In the genomic region with DNA sequence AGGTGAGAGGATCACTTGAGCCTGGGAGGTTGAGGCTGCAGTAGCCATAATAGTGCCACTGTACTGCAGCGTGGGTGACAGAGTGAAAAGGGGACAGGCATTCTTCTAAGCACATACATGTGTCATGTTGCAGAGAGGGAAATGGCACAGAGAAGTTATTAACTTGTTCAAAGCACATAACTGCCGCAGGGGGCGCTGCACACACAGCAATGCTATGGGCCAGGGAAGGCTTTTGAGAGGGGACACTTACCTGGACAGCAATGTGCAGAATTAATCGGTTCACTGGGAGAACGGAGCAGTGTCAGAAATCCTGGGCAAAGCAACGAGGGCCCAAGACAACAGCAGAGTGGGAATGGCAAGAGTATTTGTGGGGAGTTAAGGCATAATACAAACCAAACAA, we compare ENCODE assay signal across 11 cellular contexts. TPM values are rescaled to one million over a fixed set of nuclear protein-coding genes. Genes with fewer than 3 reads are reported as not detected.
DNase-seq lines count a peak whose midpoint lies in the region; ATAC-seq, FAIRE-seq and TF ChIP-seq lines count a peak whose summit lies in the region.
"Had no signal": no experiment of that assay in that cellular context is flagged by ENCODE, and none has a peak within 500 bp of the region (broad histone marks: within the 10 kb centered on the region; RNA-seq: fewer than 3 reads in every experiment).

No MANE protein-coding gene starts in this region.

- H3K4me1 ChIP-seq in HCT116 (ENCODE audit: control insufficient read depth in 1 of 2, insufficient read depth in 2 of 2, low read length in 2 of 2) (no peaks in the 10 kb centered on the region), mucosa of descending colon (ENCODE audit: low read depth) (no peaks in the 10 kb centered on the region)

- CTCF ChIA-PET in HCT116 (lab: Charles Lee) = no interaction called here

- H3K36me3 ChIP-seq in HCT116 (ENCODE audit: control insufficient read depth in 1 of 2, insufficient read depth in 2 of 2, low read length in 2 of 2) = no peaks in the 10 kb centered on the region
- H3K36me3 ChIP-seq in mucosa of descending colon (ENCODE audit: low read depth) = no peaks in the 10 kb centered on the region

- H3K79me2 ChIP-seq in HCT116 (ENCODE audit: insufficient read depth, low read length) = no peaks in the 10 kb centered on the region

- no TSS peak for BruUV-seq in HCT116 (replicated peaks; lab: Mats Ljungman, UMichigan)

- ATAC-seq in HCT116 (peak; percentile 98), mucosa of descending colon (peak; percentile 31), GM21528 (IDR thresholded peaks at IDR 0.05; ENCODE audit: low FRiP score, unreplicated experiment) (no peak), HG03196 (IDR thresholded peaks at IDR 0.05; ENCODE audit: unreplicated experiment) (no peak)

- in situ Hi-C loops in astrocyte of the spinal cord (cut with HindIII; ENCODE audit: low sequenced_read_pairs) = no loop called here

- no peak overlapping the region for H3K4me2 ChIP-seq in HCT116 (ENCODE audit: low read length)

- H3K4me3 ChIP-seq in HCT116 (replicated peaks in 1 of 2; ENCODE audit: low read depth in 1 of 2, low read length in 2 of 2) (no peak overlapping the region), astrocyte of the spinal cord (ENCODE audit: low read depth, low read length) (no peak overlapping the region), mucosa of descending colon (no peak overlapping the region)

- peak; percentile 13 for DNase-seq in EL
- DNase-seq in HCT116 (ENCODE audit: low read depth, low spot score) = peak; percentile 54
- no peak for DNase-seq in astrocyte of the spinal cord (ENCODE audit: low read depth, low spot score)
- DNase-seq in mucosa of descending colon = peak in 2 of 3 donors; percentile 43 to 50
- DNase-seq in urothelium cell line (ENCODE audit: low spot score) = no peak
- no peak for DNase-seq in ureter (ENCODE audit: low spot score)
- DNase-seq: NCI-H345 had no signal

- intact Hi-C loops in HCT116 (cut with micrococcal nuclease) (loop anchor here (5.0 to 10.0 kb wide), 2 partner anchors 91 to 137 kb away; no protein-coding TSS in a partner anchor), mucosa of descending colon (cut with DNase I, micrococcal nuclease) (no loop called here)

- H4K20me1 ChIP-seq in HCT116 (ENCODE audit: insufficient read depth) = no peaks in the 10 kb centered on the region

- no peak for TF ChIP-seq POLR2A in HCT116 (IDR thresholded peaks at IDR 0.05; ENCODE audit: borderline replicate concordance, extremely low read depth, insufficient read depth, insufficient read length)

- peak; percentile 67 for TF ChIP-seq RAD21 in HCT116 (IDR thresholded peaks at IDR 0.05; ENCODE audit: low read depth)

- no peaks in the 10 kb centered on the region for H3K27me3 ChIP-seq in HCT116 (ENCODE audit: insufficient read depth, low read length)

- no peak overlapping the region for H3K9ac ChIP-seq in HCT116 (ENCODE audit: low read length)

- no peaks in the 10 kb centered on the region for H3K9me2 ChIP-seq in HCT116 (ENCODE audit: insufficient read depth)

- TF ChIP-seq CTCF in HCT116 (IDR thresholded peaks at IDR 0.05 in 2 of 3, conservative IDR thresholded peaks at IDR 0.05 in 1 of 3; ENCODE audit: borderline replicate concordance in 1 of 3, insufficient read depth in 1 of 3, low read depth in 2 of 3, low read length in 2 of 3) = peak; percentile 54 to 94 (median 90); a peak in 5 of 6 replicates
- TF ChIP-seq CTCF in astrocyte of the spinal cord (IDR thresholded peaks at IDR 0.05; ENCODE audit: low read depth, low read length) = peak; percentile 48
- no peak for TF ChIP-seq CTCF in mucosa of descending colon (IDR thresholded peaks at IDR 0.05)

- no peak for FAIRE-seq in urothelium cell line (lab: Jason Lieb, UNC)

- H3K9me3 ChIP-seq in HCT116 (ENCODE audit: control insufficient read depth in 1 of 2, insufficient read depth in 1 of 2, low read depth in 1 of 2, low read length in 2 of 2) (no peaks in the 10 kb centered on the region), mucosa of descending colon (no peaks in the 10 kb centered on the region)

- RAD21 ChIA-PET in HCT116 (lab: Charles Lee; ENCODE audit: low non-redundant PET in 1 of 2, low total read pairs in 2 of 2, uncharacterized antibody in 2 of 2, unreplicated experiment in 2 of 2) = no interaction called here

- POLR2A ChIA-PET in HCT116 (lab: Charles Lee) = no interaction called here

- no peak overlapping the region for H3K27ac ChIP-seq in HCT116 (ENCODE audit: low read depth, low read length)

- H2AFZ ChIP-seq in HCT116 (ENCODE audit: low read depth, low read length, poor library complexity, severe bottlenecking) = peak overlapping the region; percentile 53

TF ChIP-seq in HCT116, 20 proteins besides CTCF, POLR2A, EP300 and RAD21:
- TF ChIP-seq CBX3 (IDR thresholded peaks at IDR 0.05; ENCODE audit: low read depth) (peak; percentile 75; the same call in 1 of the 2 replicates), MAX (IDR thresholded peaks at IDR 0.05) (0 out of 2 replicates have a peak, but pooled peaks have one; percentile 15), JUND (IDR thresholded peaks at IDR 0.05) (no peak)
TF ChIP-seq in HCT116: peak in this region for 2.

RNA-seq across cellular contexts. Expression of gene SCYGR8, which starts 2.4 kb away (rescaled TPM):
- total RNA-seq in HCT116 (2021; ENCODE audit: unreplicated experiment) (not detected), mucosa of descending colon (not detected), ureter (not detected)
- polyA plus RNA-seq in HCT116 (2012) = not detected in 2 replicates
- total RNA-seq: pulmonary artery endothelial cell; T-helper 1 cell treated with Interleukin-12 subunit alpha and Interleukin-12 subunit beta and Interleukin-4 antibody, amounts not matched to agents 30 ng/mL and 1 ng/mL, for 36 hours had no signal

RNA-seq across cellular contexts. Expression of gene SCYGR7, which starts 19.9 kb away (rescaled TPM):
- total RNA-seq in HCT116 (2021; ENCODE audit: unreplicated experiment) (not detected), mucosa of descending colon (not detected), ureter (not detected)
- polyA plus RNA-seq in HCT116 (2012) = not detected in 2 replicates
- total RNA-seq: pulmonary artery endothelial cell; T-helper 1 cell treated with Interleukin-12 subunit alpha and Interleukin-12 subunit beta and Interleukin-4 antibody, amounts not matched to agents 30 ng/mL and 1 ng/mL, for 36 hours had no signal

RNA-seq across cellular contexts. Expression of gene SCYGR6, which starts 23.5 kb away (rescaled TPM):
- total RNA-seq in HCT116 (2021; ENCODE audit: unreplicated experiment) (not detected), mucosa of descending colon (not detected), ureter (not detected)
- not detected in 2 replicates for polyA plus RNA-seq in HCT116 (2012)
- total RNA-seq: pulmonary artery endothelial cell; T-helper 1 cell treated with Interleukin-12 subunit alpha and Interleukin-12 subunit beta and Interleukin-4 antibody, amounts not matched to agents 30 ng/mL and 1 ng/mL, for 36 hours had no signal

RNA-seq across cellular contexts. Expression of gene SLC19A3, which starts 30.3 kb away (rescaled TPM):
- total RNA-seq in HCT116 (2021; ENCODE audit: unreplicated experiment) = not detected
- polyA plus RNA-seq in HCT116 (2012) = not detected in 2 replicates
- 10 to 100 TPM in 2 of 3 donors, 1 to 10 TPM in 1; 4.5 to 28.8 (median 21.6) TPM for total RNA-seq in mucosa of descending colon
- 1.9 TPM for total RNA-seq in ureter
- total RNA-seq: T-helper 1 cell treated with Interleukin-12 subunit alpha and Interleukin-12 subunit beta and Interleukin-4 antibody, amounts not matched to agents 30 ng/mL and 1 ng/mL, for 36 hours had no signal

Comparison
In these comparisons a context has a peak if more than half of its experiments do, and no peak if none do; other contexts are left out.
1. DNase-seq: peak in EL (single experiment), HCT116 (single experiment) and mucosa of descending colon (2 of 3); none in astrocyte of the spinal cord (single experiment), urothelium cell line (single experiment) and ureter (single experiment).
2. ATAC-seq: peak in HCT116 (single experiment) and mucosa of descending colon (single experiment); none in GM21528 (single experiment) and HG03196 (single experiment).